In the genomic region with DNA sequence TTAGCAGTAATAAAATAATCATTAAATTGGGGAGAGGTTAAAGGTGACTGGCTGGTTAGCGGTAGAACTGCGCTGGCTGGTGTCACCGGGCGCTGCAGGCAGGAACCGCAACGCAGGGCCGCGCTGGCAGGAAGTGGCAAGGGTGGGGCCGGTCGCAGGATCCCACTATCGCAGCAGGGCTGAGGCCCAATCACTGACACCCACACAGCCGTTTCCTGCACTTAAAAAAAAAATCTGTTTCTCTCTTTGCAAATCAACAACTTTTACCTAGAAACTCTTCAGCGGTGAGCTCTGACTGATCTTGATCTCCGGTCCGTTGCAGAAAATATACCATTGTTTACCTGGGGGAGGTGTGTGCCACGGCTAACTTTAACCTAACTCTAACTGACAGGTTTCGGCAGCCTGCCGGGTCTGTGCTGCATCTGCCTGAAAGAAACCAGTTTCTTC, we compare ENCODE assay signal across 1 cellular context.
TF ChIP-seq lines count a peak whose summit lies in the region.

No MANE protein-coding gene starts in this region.

TF ChIP-seq in K562, 482 proteins besides CTCF, POLR2A, EP300 and RAD21 (continued from another document and continues in another):
- TF ChIP-seq, protein P1, sequence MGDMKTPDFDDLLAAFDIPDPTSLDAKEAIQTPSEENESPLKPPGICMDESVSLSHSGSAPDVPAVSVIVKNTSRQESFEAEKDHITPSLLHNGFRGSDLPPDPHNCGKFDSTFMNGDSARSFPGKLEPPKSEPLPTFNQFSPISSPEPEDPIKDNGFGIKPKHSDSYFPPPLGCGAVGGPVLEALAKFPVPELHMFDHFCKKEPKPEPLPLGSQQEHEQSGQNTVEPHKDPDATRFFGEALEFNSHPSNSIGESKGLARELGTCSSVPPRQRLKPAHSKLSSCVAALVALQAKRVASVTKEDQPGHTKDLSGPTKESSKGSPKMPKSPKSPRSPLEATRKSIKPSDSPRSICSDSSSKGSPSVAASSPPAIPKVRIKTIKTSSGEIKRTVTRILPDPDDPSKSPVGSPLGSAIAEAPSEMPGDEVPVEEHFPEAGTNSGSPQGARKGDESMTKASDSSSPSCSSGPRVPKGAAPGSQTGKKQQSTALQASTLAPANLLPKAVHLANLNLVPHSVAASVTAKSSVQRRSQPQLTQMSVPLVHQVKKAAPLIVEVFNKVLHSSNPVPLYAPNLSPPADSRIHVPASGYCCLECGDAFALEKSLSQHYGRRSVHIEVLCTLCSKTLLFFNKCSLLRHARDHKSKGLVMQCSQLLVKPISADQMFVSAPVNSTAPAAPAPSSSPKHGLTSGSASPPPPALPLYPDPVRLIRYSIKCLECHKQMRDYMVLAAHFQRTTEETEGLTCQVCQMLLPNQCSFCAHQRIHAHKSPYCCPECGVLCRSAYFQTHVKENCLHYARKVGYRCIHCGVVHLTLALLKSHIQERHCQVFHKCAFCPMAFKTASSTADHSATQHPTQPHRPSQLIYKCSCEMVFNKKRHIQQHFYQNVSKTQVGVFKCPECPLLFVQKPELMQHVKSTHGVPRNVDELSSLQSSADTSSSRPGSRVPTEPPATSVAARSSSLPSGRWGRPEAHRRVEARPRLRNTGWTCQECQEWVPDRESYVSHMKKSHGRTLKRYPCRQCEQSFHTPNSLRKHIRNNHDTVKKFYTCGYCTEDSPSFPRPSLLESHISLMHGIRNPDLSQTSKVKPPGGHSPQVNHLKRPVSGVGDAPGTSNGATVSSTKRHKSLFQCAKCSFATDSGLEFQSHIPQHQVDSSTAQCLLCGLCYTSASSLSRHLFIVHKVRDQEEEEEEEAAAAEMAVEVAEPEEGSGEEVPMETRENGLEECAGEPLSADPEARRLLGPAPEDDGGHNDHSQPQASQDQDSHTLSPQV (IDR thresholded peaks at IDR 0.05), result 0 out of 2 replicates have a peak, but pooled peaks have one; percentile 38
- TF ChIP-seq ZNF184 (CRISPR knock-in tag; IDR thresholded peaks at IDR 0.05), result no peak
- no peak for TF ChIP-seq ZNF217 (CRISPR knock-in tag; IDR thresholded peaks at IDR 0.05)
- no peak for TF ChIP-seq NCOA4 (IDR thresholded peaks at IDR 0.05; ENCODE audit: partially characterized antibody)
- TF ChIP-seq, protein P2, sequence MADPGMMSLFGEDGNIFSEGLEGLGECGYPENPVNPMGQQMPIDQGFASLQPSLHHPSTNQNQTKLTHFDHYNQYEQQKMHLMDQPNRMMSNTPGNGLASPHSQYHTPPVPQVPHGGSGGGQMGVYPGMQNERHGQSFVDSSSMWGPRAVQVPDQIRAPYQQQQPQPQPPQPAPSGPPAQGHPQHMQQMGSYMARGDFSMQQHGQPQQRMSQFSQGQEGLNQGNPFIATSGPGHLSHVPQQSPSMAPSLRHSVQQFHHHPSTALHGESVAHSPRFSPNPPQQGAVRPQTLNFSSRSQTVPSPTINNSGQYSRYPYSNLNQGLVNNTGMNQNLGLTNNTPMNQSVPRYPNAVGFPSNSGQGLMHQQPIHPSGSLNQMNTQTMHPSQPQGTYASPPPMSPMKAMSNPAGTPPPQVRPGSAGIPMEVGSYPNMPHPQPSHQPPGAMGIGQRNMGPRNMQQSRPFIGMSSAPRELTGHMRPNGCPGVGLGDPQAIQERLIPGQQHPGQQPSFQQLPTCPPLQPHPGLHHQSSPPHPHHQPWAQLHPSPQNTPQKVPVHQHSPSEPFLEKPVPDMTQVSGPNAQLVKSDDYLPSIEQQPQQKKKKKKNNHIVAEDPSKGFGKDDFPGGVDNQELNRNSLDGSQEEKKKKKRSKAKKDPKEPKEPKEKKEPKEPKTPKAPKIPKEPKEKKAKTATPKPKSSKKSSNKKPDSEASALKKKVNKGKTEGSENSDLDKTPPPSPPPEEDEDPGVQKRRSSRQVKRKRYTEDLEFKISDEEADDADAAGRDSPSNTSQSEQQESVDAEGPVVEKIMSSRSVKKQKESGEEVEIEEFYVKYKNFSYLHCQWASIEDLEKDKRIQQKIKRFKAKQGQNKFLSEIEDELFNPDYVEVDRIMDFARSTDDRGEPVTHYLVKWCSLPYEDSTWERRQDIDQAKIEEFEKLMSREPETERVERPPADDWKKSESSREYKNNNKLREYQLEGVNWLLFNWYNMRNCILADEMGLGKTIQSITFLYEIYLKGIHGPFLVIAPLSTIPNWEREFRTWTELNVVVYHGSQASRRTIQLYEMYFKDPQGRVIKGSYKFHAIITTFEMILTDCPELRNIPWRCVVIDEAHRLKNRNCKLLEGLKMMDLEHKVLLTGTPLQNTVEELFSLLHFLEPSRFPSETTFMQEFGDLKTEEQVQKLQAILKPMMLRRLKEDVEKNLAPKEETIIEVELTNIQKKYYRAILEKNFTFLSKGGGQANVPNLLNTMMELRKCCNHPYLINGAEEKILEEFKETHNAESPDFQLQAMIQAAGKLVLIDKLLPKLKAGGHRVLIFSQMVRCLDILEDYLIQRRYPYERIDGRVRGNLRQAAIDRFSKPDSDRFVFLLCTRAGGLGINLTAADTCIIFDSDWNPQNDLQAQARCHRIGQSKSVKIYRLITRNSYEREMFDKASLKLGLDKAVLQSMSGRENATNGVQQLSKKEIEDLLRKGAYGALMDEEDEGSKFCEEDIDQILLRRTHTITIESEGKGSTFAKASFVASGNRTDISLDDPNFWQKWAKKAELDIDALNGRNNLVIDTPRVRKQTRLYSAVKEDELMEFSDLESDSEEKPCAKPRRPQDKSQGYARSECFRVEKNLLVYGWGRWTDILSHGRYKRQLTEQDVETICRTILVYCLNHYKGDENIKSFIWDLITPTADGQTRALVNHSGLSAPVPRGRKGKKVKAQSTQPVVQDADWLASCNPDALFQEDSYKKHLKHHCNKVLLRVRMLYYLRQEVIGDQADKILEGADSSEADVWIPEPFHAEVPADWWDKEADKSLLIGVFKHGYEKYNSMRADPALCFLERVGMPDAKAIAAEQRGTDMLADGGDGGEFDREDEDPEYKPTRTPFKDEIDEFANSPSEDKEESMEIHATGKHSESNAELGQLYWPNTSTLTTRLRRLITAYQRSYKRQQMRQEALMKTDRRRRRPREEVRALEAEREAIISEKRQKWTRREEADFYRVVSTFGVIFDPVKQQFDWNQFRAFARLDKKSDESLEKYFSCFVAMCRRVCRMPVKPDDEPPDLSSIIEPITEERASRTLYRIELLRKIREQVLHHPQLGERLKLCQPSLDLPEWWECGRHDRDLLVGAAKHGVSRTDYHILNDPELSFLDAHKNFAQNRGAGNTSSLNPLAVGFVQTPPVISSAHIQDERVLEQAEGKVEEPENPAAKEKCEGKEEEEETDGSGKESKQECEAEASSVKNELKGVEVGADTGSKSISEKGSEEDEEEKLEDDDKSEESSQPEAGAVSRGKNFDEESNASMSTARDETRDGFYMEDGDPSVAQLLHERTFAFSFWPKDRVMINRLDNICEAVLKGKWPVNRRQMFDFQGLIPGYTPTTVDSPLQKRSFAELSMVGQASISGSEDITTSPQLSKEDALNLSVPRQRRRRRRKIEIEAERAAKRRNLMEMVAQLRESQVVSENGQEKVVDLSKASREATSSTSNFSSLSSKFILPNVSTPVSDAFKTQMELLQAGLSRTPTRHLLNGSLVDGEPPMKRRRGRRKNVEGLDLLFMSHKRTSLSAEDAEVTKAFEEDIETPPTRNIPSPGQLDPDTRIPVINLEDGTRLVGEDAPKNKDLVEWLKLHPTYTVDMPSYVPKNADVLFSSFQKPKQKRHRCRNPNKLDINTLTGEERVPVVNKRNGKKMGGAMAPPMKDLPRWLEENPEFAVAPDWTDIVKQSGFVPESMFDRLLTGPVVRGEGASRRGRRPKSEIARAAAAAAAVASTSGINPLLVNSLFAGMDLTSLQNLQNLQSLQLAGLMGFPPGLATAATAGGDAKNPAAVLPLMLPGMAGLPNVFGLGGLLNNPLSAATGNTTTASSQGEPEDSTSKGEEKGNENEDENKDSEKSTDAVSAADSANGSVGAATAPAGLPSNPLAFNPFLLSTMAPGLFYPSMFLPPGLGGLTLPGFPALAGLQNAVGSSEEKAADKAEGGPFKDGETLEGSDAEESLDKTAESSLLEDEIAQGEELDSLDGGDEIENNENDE (IDR thresholded peaks at IDR 0.05; ENCODE audit: low read depth, low read length), result no peak
- TF ChIP-seq POU5F1 (IDR thresholded peaks at IDR 0.05; ENCODE audit: borderline replicate concordance, low read depth, low read length, partially characterized antibody), result no peak
- TF ChIP-seq SRSF3 (IDR thresholded peaks at IDR 0.05; ENCODE audit: insufficient read depth, low read length), result no peak
- TF ChIP-seq CTBP1 (IDR thresholded peaks at IDR 0.05; ENCODE audit: borderline replicate concordance), result peak; percentile 61; the same call in 1 of the 2 replicates
- TF ChIP-seq TBP (optimal IDR thresholded peaks at IDR 0.05; ENCODE audit: low read depth, low read length), result no peak
- TF ChIP-seq BRD4 (IDR thresholded peaks at IDR 0.05), result no peak
- no peak for TF ChIP-seq EWSR1 (IDR thresholded peaks at IDR 0.05; ENCODE audit: borderline replicate concordance, low read depth, partially characterized antibody)
- no peak for TF ChIP-seq ZNF717 (CRISPR knock-in tag; IDR thresholded peaks at IDR 0.05)
- no peak for TF ChIP-seq ZNF699 (CRISPR knock-in tag; IDR thresholded peaks at IDR 0.05; ENCODE audit: insufficient replicate concordance)
- no peak for TF ChIP-seq ZNF133 (CRISPR knock-in tag; IDR thresholded peaks at IDR 0.05)
- TF ChIP-seq, protein P3, sequence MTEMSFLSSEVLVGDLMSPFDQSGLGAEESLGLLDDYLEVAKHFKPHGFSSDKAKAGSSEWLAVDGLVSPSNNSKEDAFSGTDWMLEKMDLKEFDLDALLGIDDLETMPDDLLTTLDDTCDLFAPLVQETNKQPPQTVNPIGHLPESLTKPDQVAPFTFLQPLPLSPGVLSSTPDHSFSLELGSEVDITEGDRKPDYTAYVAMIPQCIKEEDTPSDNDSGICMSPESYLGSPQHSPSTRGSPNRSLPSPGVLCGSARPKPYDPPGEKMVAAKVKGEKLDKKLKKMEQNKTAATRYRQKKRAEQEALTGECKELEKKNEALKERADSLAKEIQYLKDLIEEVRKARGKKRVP (CRISPR knock-in tag; IDR thresholded peaks at IDR 0.05), result no peak
- no peak for TF ChIP-seq TBL1XR1 (IDR thresholded peaks at IDR 0.05; ENCODE audit: low read length in 2 of 2)
- no peak for TF ChIP-seq CHD2 (IDR thresholded peaks at IDR 0.05; ENCODE audit: low read depth, low read length)
- no peak for TF ChIP-seq POLR2H (tag; IDR thresholded peaks at IDR 0.05; ENCODE audit: low read depth)
- TF ChIP-seq SMAD1 (IDR thresholded peaks at IDR 0.05; ENCODE audit: low read depth, low read length, partially characterized antibody), result no peak
- TF ChIP-seq E2F3 (CRISPR knock-in tag; IDR thresholded peaks at IDR 0.05), result no peak
- no peak for TF ChIP-seq SRSF1 (IDR thresholded peaks at IDR 0.05; ENCODE audit: low read depth, low read length)
- TF ChIP-seq, protein P4, sequence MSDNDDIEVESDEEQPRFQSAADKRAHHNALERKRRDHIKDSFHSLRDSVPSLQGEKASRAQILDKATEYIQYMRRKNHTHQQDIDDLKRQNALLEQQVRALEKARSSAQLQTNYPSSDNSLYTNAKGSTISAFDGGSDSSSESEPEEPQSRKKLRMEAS (CRISPR knock-in tag; IDR thresholded peaks at IDR 0.05), result no peak
- TF ChIP-seq, protein P5, sequence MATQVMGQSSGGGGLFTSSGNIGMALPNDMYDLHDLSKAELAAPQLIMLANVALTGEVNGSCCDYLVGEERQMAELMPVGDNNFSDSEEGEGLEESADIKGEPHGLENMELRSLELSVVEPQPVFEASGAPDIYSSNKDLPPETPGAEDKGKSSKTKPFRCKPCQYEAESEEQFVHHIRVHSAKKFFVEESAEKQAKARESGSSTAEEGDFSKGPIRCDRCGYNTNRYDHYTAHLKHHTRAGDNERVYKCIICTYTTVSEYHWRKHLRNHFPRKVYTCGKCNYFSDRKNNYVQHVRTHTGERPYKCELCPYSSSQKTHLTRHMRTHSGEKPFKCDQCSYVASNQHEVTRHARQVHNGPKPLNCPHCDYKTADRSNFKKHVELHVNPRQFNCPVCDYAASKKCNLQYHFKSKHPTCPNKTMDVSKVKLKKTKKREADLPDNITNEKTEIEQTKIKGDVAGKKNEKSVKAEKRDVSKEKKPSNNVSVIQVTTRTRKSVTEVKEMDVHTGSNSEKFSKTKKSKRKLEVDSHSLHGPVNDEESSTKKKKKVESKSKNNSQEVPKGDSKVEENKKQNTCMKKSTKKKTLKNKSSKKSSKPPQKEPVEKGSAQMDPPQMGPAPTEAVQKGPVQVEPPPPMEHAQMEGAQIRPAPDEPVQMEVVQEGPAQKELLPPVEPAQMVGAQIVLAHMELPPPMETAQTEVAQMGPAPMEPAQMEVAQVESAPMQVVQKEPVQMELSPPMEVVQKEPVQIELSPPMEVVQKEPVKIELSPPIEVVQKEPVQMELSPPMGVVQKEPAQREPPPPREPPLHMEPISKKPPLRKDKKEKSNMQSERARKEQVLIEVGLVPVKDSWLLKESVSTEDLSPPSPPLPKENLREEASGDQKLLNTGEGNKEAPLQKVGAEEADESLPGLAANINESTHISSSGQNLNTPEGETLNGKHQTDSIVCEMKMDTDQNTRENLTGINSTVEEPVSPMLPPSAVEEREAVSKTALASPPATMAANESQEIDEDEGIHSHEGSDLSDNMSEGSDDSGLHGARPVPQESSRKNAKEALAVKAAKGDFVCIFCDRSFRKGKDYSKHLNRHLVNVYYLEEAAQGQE (CRISPR knock-in tag; IDR thresholded peaks at IDR 0.05; ENCODE audit: low read depth), result no peak
- no peak for TF ChIP-seq BHLHE40 (IDR thresholded peaks at IDR 0.05; ENCODE audit: low read length)
- peak; percentile 48; the same call in 1 of the 2 replicates for TF ChIP-seq RBFOX2 (IDR thresholded peaks at IDR 0.05; ENCODE audit: low read depth, low read length)
- TF ChIP-seq MIER1 (IDR thresholded peaks at IDR 0.05; ENCODE audit: low read depth), result no peak
- peak; percentile 19 for TF ChIP-seq NEUROD1 (IDR thresholded peaks at IDR 0.05; ENCODE audit: borderline replicate concordance, low read depth, low read length, partially characterized antibody)
- TF ChIP-seq ZNF668 (CRISPR knock-in tag; IDR thresholded peaks at IDR 0.05), result no peak
- TF ChIP-seq, protein P6, sequence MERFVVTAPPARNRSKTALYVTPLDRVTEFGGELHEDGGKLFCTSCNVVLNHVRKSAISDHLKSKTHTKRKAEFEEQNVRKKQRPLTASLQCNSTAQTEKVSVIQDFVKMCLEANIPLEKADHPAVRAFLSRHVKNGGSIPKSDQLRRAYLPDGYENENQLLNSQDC (CRISPR knock-in tag; IDR thresholded peaks at IDR 0.05), result no peak
- no peak for TF ChIP-seq NFIC (IDR thresholded peaks at IDR 0.05)
- TF ChIP-seq, protein P7, sequence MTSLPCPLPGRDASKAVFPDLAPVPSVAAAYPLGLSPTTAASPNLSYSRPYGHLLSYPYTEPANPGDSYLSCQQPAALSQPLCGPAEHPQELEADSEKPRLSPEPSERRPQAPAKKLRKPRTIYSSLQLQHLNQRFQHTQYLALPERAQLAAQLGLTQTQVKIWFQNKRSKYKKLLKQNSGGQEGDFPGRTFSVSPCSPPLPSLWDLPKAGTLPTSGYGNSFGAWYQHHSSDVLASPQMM (CRISPR knock-in tag; IDR thresholded peaks at IDR 0.05), result no peak
- TF ChIP-seq, protein P8, sequence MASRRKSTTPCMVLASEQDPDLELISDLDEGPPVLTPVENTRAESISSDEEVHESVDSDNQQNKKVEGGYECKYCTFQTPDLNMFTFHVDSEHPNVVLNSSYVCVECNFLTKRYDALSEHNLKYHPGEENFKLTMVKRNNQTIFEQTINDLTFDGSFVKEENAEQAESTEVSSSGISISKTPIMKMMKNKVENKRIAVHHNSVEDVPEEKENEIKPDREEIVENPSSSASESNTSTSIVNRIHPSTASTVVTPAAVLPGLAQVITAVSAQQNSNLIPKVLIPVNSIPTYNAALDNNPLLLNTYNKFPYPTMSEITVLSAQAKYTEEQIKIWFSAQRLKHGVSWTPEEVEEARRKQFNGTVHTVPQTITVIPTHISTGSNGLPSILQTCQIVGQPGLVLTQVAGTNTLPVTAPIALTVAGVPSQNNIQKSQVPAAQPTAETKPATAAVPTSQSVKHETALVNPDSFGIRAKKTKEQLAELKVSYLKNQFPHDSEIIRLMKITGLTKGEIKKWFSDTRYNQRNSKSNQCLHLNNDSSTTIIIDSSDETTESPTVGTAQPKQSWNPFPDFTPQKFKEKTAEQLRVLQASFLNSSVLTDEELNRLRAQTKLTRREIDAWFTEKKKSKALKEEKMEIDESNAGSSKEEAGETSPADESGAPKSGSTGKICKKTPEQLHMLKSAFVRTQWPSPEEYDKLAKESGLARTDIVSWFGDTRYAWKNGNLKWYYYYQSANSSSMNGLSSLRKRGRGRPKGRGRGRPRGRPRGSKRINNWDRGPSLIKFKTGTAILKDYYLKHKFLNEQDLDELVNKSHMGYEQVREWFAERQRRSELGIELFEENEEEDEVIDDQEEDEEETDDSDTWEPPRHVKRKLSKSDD (conservative IDR thresholded peaks at IDR 0.05; ENCODE audit: low read length), result no peak
